In the genomic region with DNA sequence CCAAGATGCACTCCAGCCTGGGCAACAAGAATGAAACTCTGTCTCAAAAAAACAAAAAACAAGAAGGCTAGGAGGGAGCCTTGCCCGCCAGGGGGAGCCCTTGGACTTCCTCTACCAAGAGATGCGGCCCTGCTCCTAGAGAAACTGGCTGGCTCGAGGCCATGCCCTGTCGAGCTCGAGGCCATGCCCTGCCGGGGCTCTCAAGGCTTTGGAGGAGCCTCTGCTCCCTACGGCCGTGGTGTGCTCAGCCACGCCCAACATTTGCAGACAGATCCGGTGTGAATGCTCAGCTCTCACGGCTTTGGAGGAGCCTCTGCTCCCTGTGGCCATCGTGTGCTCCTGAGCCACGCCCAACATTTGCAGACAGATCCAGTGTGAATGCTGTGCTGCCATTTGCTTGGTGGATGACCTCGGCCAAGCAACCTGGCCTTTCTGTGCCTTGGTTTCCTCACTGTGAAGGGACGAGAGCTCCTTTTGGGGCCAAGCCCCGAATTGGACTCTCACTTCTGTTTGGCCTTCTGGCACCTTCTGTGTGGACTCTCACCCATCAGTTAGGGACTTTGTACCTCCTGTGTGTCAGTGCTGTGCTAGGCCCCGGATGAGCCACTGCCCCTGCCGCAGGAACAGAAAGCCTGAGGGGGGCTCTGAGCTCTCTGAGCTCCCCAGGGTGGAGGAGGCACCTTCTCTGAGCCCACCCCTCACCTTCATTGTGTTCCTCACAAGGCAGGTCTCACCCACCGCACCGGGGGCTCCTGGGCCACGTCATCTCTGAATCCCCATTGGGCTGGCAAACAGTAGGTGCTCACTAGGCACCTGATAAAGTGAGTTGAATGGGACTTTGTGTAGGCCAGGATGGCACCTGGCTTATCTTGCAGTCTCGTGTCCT, we compare ENCODE assay signal across 8 cellular contexts. TPM values are rescaled to one million over a fixed set of nuclear protein-coding genes. Genes with fewer than 3 reads are reported as not detected.
DNase-seq lines count a peak whose midpoint lies in the region; ATAC-seq and TF ChIP-seq lines count a peak whose summit lies in the region.

No MANE protein-coding gene starts in this region.

- H3K36me3 Mint-ChIP-seq in CD4-positive, alpha-beta T cell (ENCODE audit: low read depth), result peaks cover 12% of the 10 kb centered on the region
- peaks cover 14% of the 10 kb centered on the region for H3K36me3 Mint-ChIP-seq in activated CD8-positive, alpha-beta T cell treated with anti-CD3 and anti-CD28 coated beads, Interleukin-2, amount 10 ng/mL, durations not matched to agents 7 days and 5 days (ENCODE audit: low read depth)

- no peaks in the 10 kb centered on the region for H3K9me3 ChIP-seq in CD4-positive, alpha-beta T cell (ENCODE audit: control insufficient read depth, low read length)

- H3K27me3 ChIP-seq in CD4-positive, alpha-beta T cell (ENCODE audit: control insufficient read depth, insufficient read depth, low read length), result no peaks in the 10 kb centered on the region

- CTCF ChIA-PET in CD4-positive, alpha-beta T cell (lab: Charles Lee), result interaction anchor here (0.7 to 2.6 kb wide), 7 partner anchors 12 to 49 kb away, joined by 3 to 43 read pairs (median 6); partner anchors contain the start of gene C11orf24
- CTCF ChIA-PET in activated CD8-positive, alpha-beta T cell treated with anti-CD3 and anti-CD28 coated beads, Interleukin-2, amount 10 ng/mL, durations not matched to agents 7 days and 5 days (lab: Charles Lee), result interaction anchor here (0.6 to 5.5 kb wide), 29 partner anchors 9 to 301 kb away, joined by 3 to 170 read pairs (median 4); partner anchors contain the start of gene C11orf24

- peaks cover 5% of the 10 kb centered on the region for H3K4me1 Mint-ChIP-seq in CD4-positive, alpha-beta T cell (ENCODE audit: low read depth)
- H3K4me1 Mint-ChIP-seq in activated CD8-positive, alpha-beta T cell treated with anti-CD3 and anti-CD28 coated beads, Interleukin-2, amount 10 ng/mL, durations not matched to agents 7 days and 5 days (ENCODE audit: low read depth), result peaks cover 9% of the 10 kb centered on the region

- peak; percentile 81 for TF ChIP-seq CTCF in CD4-positive, alpha-beta T cell (IDR thresholded peaks at IDR 0.05)

- no peaks in the 10 kb centered on the region for H3K9me3 Mint-ChIP-seq in CD4-positive, alpha-beta T cell
- H3K9me3 Mint-ChIP-seq in activated CD8-positive, alpha-beta T cell treated with anti-CD3 and anti-CD28 coated beads, Interleukin-2, amount 10 ng/mL, durations not matched to agents 7 days and 5 days (ENCODE audit: insufficient read depth), result no peaks in the 10 kb centered on the region

- intact Hi-C loops in CD4-positive, alpha-beta T cell (cut with DNase I, micrococcal nuclease), result loop anchor here (1.0 to 5.0 kb wide), 5 partner anchors 14 to 190 kb away; partner anchors contain the start of gene C11orf24 (in 1 of the 2)

- H3K27ac Mint-ChIP-seq in CD4-positive, alpha-beta T cell, result no peak overlapping the region
- H3K27ac Mint-ChIP-seq in activated CD8-positive, alpha-beta T cell treated with anti-CD3 and anti-CD28 coated beads, Interleukin-2, amount 10 ng/mL, durations not matched to agents 7 days and 5 days, result peak overlapping the region; percentile 78

- H3K4me3 Mint-ChIP-seq in CD4-positive, alpha-beta T cell, result no peak overlapping the region
- H3K4me3 Mint-ChIP-seq in activated CD8-positive, alpha-beta T cell treated with anti-CD3 and anti-CD28 coated beads, Interleukin-2, amount 10 ng/mL, durations not matched to agents 7 days and 5 days, result no peak overlapping the region

- DNase-seq in CD4-positive, alpha-beta T cell, result peak; percentile 88 to 97 (median 93)
- DNase-seq in HPDE6-E6E7 (ENCODE audit: extremely low spot score) (peak; percentile 70), NCI-H82 treated with DMSO at 0.1 percent for 48 hours (lab: John Stamatoyannopoulos, UW; ENCODE audit: unreplicated experiment) (peak; percentile 25), medulla oblongata (ENCODE audit: extremely low spot score) (peak; percentile 97)
- DNase-seq in activated CD8-positive, alpha-beta T cell treated with anti-CD3 and anti-CD28 coated beads, Interleukin-2, amount 10 ng/mL, durations not matched to agents 7 days and 5 days, result peak; percentile 97
- DNase-seq in effector CD4-positive, alpha-beta T cell, result peak; percentile 93
- DNase-seq in stimulated activated CD4-positive, alpha-beta T cell treated with anti-CD3 and anti-CD28 coated beads, TNF-alpha, amount 100 ng/mL, for 48 hours (ENCODE audit: low read depth in 3 of 3), result peak; percentile 83 to 96 (median 90)

- peak; percentile 96 for ATAC-seq in CD4-positive, alpha-beta T cell (ENCODE audit: poor library complexity)
- ATAC-seq in activated CD8-positive, alpha-beta T cell treated with anti-CD3 and anti-CD28 coated beads, Interleukin-2, amount 10 ng/mL, durations not matched to agents 7 days and 5 days, result peak; percentile 93
- ATAC-seq in HG03095 (IDR thresholded peaks at IDR 0.05; ENCODE audit: unreplicated experiment), result no peak

- POLR2A ChIA-PET in CD4-positive, alpha-beta T cell (lab: Charles Lee), result interaction anchor here (0.7 to 2.1 kb wide), 4 partner anchors 14 to 48 kb away, joined by 3 to 17 read pairs (median 7); partner anchors contain the start of gene C11orf24
- POLR2A ChIA-PET in activated CD8-positive, alpha-beta T cell treated with anti-CD3 and anti-CD28 coated beads, Interleukin-2, amount 10 ng/mL, durations not matched to agents 7 days and 5 days (lab: Charles Lee), result interaction anchor here (0.6 to 1.0 kb wide), 4 partner anchors 39 to 1870 kb away, joined by 3 to 4 read pairs (median 4); no protein-coding TSS in a partner anchor

- H3K27ac ChIP-seq in CD4-positive, alpha-beta T cell (ENCODE audit: low read depth, low read length), result no peak overlapping the region

- H3K27me3 Mint-ChIP-seq in CD4-positive, alpha-beta T cell, result no peaks in the 10 kb centered on the region
- H3K27me3 Mint-ChIP-seq in activated CD8-positive, alpha-beta T cell treated with anti-CD3 and anti-CD28 coated beads, Interleukin-2, amount 10 ng/mL, durations not matched to agents 7 days and 5 days (ENCODE audit: low read depth), result no peaks in the 10 kb centered on the region

RNA-seq across cellular contexts. Expression of gene C11orf24, which starts 14.1 kb away (rescaled TPM):
- 1 to 10 TPM; 8.0 to 8.5 TPM for total RNA-seq in CD4-positive, alpha-beta T cell
- 10 to 100 TPM; 29.2 to 30.0 TPM for total RNA-seq in activated CD8-positive, alpha-beta T cell treated with anti-CD3 and anti-CD28 coated beads, Interleukin-2, amount 10 ng/mL, durations not matched to agents 7 days and 5 days

RNA-seq across cellular contexts. Expression of gene KMT5B, which starts 44.6 kb away (rescaled TPM):
- 10 to 100 TPM; 22.5 to 23.3 TPM for total RNA-seq in CD4-positive, alpha-beta T cell
- 10 to 100 TPM; 18.7 to 21.9 TPM for total RNA-seq in activated CD8-positive, alpha-beta T cell treated with anti-CD3 and anti-CD28 coated beads, Interleukin-2, amount 10 ng/mL, durations not matched to agents 7 days and 5 days

RNA-seq across cellular contexts. Expression of gene LRP5, which starts 54.7 kb away (rescaled TPM):
- total RNA-seq in CD4-positive, alpha-beta T cell, result 1 to 10 TPM; 2.0 to 2.9 TPM
- 10 to 100 TPM; 37.1 to 46.3 TPM for total RNA-seq in activated CD8-positive, alpha-beta T cell treated with anti-CD3 and anti-CD28 coated beads, Interleukin-2, amount 10 ng/mL, durations not matched to agents 7 days and 5 days

Comparison
In these comparisons a context has a peak if more than half of its experiments do, and no peak if none do; other contexts are left out.
1. DNase-seq: peak in every context shown above with its lines; median percentile 97 in activated CD8-positive, alpha-beta T cell treated with anti-CD3 and anti-CD28 coated beads, Interleukin-2, amount 10 ng/mL, durations not matched to agents 7 days and 5 days; 97 in medulla oblongata; 93 in CD4-positive, alpha-beta T cell; 93 in effector CD4-positive, alpha-beta T cell; 90 in stimulated activated CD4-positive, alpha-beta T cell treated with anti-CD3 and anti-CD28 coated beads, TNF-alpha, amount 100 ng/mL, for 48 hours; 70 in HPDE6-E6E7; 25 in NCI-H82 treated with DMSO at 0.1 percent for 48 hours.
2. RNA of gene LRP5, which starts 54.7 kb away (total RNA-seq): 37.1 to 46.3 TPM in activated CD8-positive, alpha-beta T cell treated with anti-CD3 and anti-CD28 coated beads, Interleukin-2, amount 10 ng/mL, durations not matched to agents 7 days and 5 days; 2.0 to 2.9 TPM in CD4-positive, alpha-beta T cell; every median in the first group is over 4 times any median in the second.